Comparison of ENCODE assay signal across 32 cellular contexts in the genomic region with DNA sequence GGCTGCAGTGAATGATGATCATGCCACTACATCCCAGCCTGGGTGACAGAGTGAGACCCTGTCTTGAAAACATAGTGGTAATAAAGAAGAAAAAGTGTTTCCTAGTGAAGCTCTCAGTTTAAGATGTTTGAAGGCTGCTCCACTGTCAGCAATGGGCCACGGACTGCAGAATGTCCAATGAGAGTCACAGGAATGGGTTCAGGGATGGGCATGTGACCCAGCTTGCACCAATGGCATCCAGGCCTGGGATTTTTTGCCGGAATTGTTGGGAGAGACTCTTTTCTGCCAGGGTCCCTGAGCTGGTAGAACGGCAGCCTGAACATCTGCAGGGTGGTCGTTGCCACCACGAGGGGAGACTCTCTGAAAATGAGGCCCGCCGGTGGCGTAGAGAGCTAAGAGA. TPM values are rescaled to one million over a fixed set of nuclear protein-coding genes. Genes with fewer than 3 reads are reported as not detected.
"Had no signal": no experiment of that assay in that cellular context is flagged by ENCODE, and none has a peak within 500 bp of the region (broad histone marks: within the 10 kb centered on the region; RNA-seq: fewer than 3 reads in every experiment).

No MANE protein-coding gene starts in this region.

- H3K36me3 Mint-ChIP-seq: mesothelial cell of epicardium had no signal

- ATAC-seq: stimulated activated naive B cell treated with anti-CD40 and anti-IgM and Interleukin-4, amounts not matched to agents 10 μg/mL and 1 μg/mL and 100 μg/mL, for 72 hours had no signal

- H3K27ac Mint-ChIP-seq: mesothelial cell of epicardium; naive B cell; natural killer cell treated with Interleukin-12 subunit alpha and Interleukin-12 subunit beta and Interleukin-15 and Interleukin-18, amount 100 ng/mL, for 72 hours; stimulated activated naive B cell treated with anti-CD40 and anti-IgM and Interleukin-4, amounts not matched to agents 10 μg/mL and 1 μg/mL and 100 μg/mL, for 72 hours; stimulated activated naive CD8-positive, alpha-beta T cell treated with anti-CD3 and anti-CD28 coated beads, Interleukin-15, Interleukin-2, amounts not matched to agents 100 ng/mL and 50 ng/mL, for 24 hours had no signal

- H3K4me3 ChIP-seq: coronary artery, esophagus muscularis mucosa, heart right ventricle, left lung, mucosa of descending colon, prostate gland, right atrium auricular region, skin epidermis, spleen, thoracic aorta, tibial nerve, upper lobe of right lung, uterus had no signal

- DNase-seq: effector memory CD4-positive, alpha-beta T cell; hippocampal formation; naive B cell; spleen; stimulated activated naive B cell treated with anti-CD40 and anti-IgM and Interleukin-4, amounts not matched to agents 10 μg/mL and 1 μg/mL and 100 μg/mL, for 72 hours; uterus had no signal

- H3K9me3 ChIP-seq: esophagus muscularis mucosa, heart right ventricle, left lung, mucosa of descending colon, prostate gland, right atrium auricular region, spleen, thoracic aorta, tibial nerve, upper lobe of right lung, uterus had no signal

- H3K4me1 ChIP-seq: foreskin keratinocyte, prostate gland, uterus had no signal

- H3K4me3 Mint-ChIP-seq: mesothelial cell of epicardium; natural killer cell treated with Interleukin-12 subunit alpha and Interleukin-12 subunit beta and Interleukin-15 and Interleukin-18, amount 100 ng/mL, for 72 hours; neural crest cell; stimulated activated naive B cell treated with anti-CD40 and anti-IgM and Interleukin-4, amounts not matched to agents 10 μg/mL and 1 μg/mL and 100 μg/mL, for 72 hours; stimulated activated naive CD8-positive, alpha-beta T cell treated with anti-CD3 and anti-CD28 coated beads, Interleukin-15, Interleukin-2, amounts not matched to agents 100 ng/mL and 50 ng/mL, for 24 hours had no signal

- H3K27ac ChIP-seq: coronary artery, esophagus muscularis mucosa, foreskin keratinocyte, heart right ventricle, left lung, prostate gland, right atrium auricular region, skin epidermis, spleen, thoracic aorta, tibial nerve, upper lobe of right lung, uterus had no signal

- FAIRE-seq: islet of Langerhans had no signal

- H3K36me3 ChIP-seq: esophagus muscularis mucosa, heart right ventricle, left lung, prostate gland, right atrium auricular region, spleen, thoracic aorta, upper lobe of right lung, uterus had no signal

- H3K9me3 Mint-ChIP-seq: mesothelial cell of epicardium; natural killer cell treated with Interleukin-12 subunit alpha and Interleukin-12 subunit beta and Interleukin-15 and Interleukin-18, amount 100 ng/mL, for 72 hours; neural crest cell; stimulated activated naive CD8-positive, alpha-beta T cell treated with anti-CD3 and anti-CD28 coated beads, Interleukin-15, Interleukin-2, amounts not matched to agents 100 ng/mL and 50 ng/mL, for 24 hours had no signal

RNA-seq across cellular contexts. Expression of gene SHISA7, which starts 6.3 kb away (rescaled TPM):
- total RNA-seq: dermis blood vessel endothelial cell; endothelial cell of umbilical vein; fibroblast of lung; foreskin keratinocyte; heart right ventricle; kidney epithelial cell; left cardiac atrium; left lung; lung microvascular endothelial cell; natural killer cell treated with Interleukin-12 subunit alpha and Interleukin-12 subunit beta and Interleukin-15 and Interleukin-18, amount 100 ng/mL, for 72 hours; osteocyte; prostate gland; right atrium auricular region; thoracic aorta; upper lobe of right lung; uterus had no signal
- polyA plus RNA-seq: endothelial cell of umbilical vein, fibroblast of lung, foreskin keratinocyte had no signal

RNA-seq across cellular contexts. Expression of gene C19orf85, which starts 27.7 kb away (rescaled TPM):
- total RNA-seq: dermis blood vessel endothelial cell; endothelial cell of umbilical vein; epithelial cell of proximal tubule; esophagus muscularis mucosa; fibroblast of lung; foreskin keratinocyte; heart right ventricle; kidney epithelial cell; left cardiac atrium; left lung; lower leg skin; lung microvascular endothelial cell; mesothelial cell of epicardium; mucosa of descending colon; natural killer cell treated with Interleukin-12 subunit alpha and Interleukin-12 subunit beta and Interleukin-15 and Interleukin-18, amount 100 ng/mL, for 72 hours; neural crest cell; osteocyte; prostate gland; right atrium auricular region; spleen; thoracic aorta; tibial nerve; upper lobe of right lung; uterus had no signal
- polyA plus RNA-seq: endothelial cell of umbilical vein, fibroblast of lung, foreskin keratinocyte, heart right ventricle, spleen had no signal
